Comparison of ENCODE assay signal across 2 cellular contexts in the genomic region with DNA sequence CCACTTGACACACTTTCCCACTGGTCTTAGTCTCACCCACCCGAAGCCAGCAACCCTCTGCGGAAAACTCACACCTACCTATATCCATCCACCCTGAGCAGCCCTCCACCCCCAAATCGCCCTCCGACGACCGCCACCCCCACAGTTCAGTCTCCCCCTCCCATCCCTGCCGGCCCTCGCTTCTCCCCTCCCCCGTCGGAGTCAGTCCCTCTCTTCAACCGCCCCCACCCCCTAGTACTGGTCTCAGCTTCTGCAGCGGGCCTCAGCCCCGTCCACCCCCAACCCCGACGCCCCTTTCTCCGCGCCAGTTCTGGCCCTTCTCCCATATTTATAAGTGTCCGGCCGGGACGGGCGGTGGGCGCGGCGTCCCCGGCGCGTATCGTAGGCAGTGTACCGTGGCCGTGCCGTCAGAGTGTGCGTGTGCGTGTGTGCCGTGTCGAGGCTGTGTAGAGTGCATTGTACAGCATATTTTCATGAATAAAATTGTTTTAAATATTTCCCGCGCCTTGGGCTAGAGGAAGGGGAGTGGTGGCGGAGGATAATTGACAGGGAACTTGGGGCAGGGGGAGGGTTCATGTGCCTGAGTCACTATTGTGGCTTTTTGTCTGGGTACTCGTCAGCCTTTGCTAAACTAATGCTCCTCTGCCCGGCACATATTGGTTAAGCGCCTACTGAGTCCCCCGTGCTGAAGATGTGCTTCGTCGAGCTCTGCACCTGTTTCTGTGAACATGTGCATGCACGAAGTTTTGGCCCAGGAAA.
TF ChIP-seq lines count a peak whose summit lies in the region.

No MANE protein-coding gene starts in this region.

TF ChIP-seq in SK-N-SH, 30 proteins besides CTCF, POLR2A, EP300 and RAD21 (continued from another document):
- TF ChIP-seq, protein P1, sequence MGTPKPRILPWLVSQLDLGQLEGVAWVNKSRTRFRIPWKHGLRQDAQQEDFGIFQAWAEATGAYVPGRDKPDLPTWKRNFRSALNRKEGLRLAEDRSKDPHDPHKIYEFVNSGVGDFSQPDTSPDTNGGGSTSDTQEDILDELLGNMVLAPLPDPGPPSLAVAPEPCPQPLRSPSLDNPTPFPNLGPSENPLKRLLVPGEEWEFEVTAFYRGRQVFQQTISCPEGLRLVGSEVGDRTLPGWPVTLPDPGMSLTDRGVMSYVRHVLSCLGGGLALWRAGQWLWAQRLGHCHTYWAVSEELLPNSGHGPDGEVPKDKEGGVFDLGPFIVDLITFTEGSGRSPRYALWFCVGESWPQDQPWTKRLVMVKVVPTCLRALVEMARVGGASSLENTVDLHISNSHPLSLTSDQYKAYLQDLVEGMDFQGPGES (IDR thresholded peaks at IDR 0.05; ENCODE audit: low read depth, low read length): no peak
- no peak for TF ChIP-seq MEF2A (IDR thresholded peaks at IDR 0.05; ENCODE audit: borderline replicate concordance, low read depth)
- no peak for TF ChIP-seq RFX5 (IDR thresholded peaks at IDR 0.05; ENCODE audit: low read length)
- TF ChIP-seq, protein P2, sequence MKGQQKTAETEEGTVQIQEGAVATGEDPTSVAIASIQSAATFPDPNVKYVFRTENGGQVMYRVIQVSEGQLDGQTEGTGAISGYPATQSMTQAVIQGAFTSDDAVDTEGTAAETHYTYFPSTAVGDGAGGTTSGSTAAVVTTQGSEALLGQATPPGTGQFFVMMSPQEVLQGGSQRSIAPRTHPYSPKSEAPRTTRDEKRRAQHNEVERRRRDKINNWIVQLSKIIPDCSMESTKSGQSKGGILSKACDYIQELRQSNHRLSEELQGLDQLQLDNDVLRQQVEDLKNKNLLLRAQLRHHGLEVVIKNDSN (IDR thresholded peaks at IDR 0.05; ENCODE audit: borderline replicate concordance, low read depth): no peak
- TF ChIP-seq GATA2 (CRISPR knock-in tag; IDR thresholded peaks at IDR 0.05): no peak
- TF ChIP-seq YY1 (IDR thresholded peaks at IDR 0.05; ENCODE audit: low read depth): no peak
- TF ChIP-seq SIN3A (IDR thresholded peaks at IDR 0.05; ENCODE audit: borderline replicate concordance, low read depth, low read length): no peak
- TF ChIP-seq CHD2 (IDR thresholded peaks at IDR 0.05; ENCODE audit: low read length, partially characterized antibody): no peak
- TF ChIP-seq TAF1 (IDR thresholded peaks at IDR 0.05; ENCODE audit: borderline replicate concordance, low read depth, low read length): no peak
- TF ChIP-seq NFIC (IDR thresholded peaks at IDR 0.05; ENCODE audit: borderline replicate concordance): no peak

TF ChIP-seq in SK-N-SH treated with all-trans-retinoic acid at 6 μM for 48 hours, 23 proteins besides CTCF, POLR2A, EP300 and RAD21 (continued from another document):
- TF ChIP-seq, protein P3, sequence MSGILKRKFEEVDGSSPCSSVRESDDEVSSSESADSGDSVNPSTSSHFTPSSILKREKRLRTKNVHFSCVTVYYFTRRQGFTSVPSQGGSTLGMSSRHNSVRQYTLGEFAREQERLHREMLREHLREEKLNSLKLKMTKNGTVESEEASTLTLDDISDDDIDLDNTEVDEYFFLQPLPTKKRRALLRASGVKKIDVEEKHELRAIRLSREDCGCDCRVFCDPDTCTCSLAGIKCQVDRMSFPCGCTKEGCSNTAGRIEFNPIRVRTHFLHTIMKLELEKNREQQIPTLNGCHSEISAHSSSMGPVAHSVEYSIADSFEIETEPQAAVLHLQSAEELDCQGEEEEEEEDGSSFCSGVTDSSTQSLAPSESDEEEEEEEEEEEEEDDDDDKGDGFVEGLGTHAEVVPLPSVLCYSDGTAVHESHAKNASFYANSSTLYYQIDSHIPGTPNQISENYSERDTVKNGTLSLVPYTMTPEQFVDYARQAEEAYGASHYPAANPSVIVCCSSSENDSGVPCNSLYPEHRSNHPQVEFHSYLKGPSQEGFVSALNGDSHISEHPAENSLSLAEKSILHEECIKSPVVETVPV (CRISPR knock-in tag; IDR thresholded peaks at IDR 0.05): no peak
- no peak for TF ChIP-seq ESRRG (CRISPR knock-in tag; IDR thresholded peaks at IDR 0.05)
- TF ChIP-seq ISL1 (CRISPR knock-in tag; IDR thresholded peaks at IDR 0.05): no peak
- TF ChIP-seq, protein P4, sequence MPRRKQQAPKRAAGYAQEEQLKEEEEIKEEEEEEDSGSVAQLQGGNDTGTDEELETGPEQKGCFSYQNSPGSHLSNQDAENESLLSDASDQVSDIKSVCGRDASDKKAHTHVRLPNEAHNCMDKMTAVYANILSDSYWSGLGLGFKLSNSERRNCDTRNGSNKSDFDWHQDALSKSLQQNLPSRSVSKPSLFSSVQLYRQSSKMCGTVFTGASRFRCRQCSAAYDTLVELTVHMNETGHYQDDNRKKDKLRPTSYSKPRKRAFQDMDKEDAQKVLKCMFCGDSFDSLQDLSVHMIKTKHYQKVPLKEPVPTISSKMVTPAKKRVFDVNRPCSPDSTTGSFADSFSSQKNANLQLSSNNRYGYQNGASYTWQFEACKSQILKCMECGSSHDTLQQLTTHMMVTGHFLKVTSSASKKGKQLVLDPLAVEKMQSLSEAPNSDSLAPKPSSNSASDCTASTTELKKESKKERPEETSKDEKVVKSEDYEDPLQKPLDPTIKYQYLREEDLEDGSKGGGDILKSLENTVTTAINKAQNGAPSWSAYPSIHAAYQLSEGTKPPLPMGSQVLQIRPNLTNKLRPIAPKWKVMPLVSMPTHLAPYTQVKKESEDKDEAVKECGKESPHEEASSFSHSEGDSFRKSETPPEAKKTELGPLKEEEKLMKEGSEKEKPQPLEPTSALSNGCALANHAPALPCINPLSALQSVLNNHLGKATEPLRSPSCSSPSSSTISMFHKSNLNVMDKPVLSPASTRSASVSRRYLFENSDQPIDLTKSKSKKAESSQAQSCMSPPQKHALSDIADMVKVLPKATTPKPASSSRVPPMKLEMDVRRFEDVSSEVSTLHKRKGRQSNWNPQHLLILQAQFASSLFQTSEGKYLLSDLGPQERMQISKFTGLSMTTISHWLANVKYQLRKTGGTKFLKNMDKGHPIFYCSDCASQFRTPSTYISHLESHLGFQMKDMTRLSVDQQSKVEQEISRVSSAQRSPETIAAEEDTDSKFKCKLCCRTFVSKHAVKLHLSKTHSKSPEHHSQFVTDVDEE (CRISPR knock-in tag; IDR thresholded peaks at IDR 0.05): no peak
- no peak for TF ChIP-seq ZC3H10 (CRISPR knock-in tag; IDR thresholded peaks at IDR 0.05)
- TF ChIP-seq, protein P5, sequence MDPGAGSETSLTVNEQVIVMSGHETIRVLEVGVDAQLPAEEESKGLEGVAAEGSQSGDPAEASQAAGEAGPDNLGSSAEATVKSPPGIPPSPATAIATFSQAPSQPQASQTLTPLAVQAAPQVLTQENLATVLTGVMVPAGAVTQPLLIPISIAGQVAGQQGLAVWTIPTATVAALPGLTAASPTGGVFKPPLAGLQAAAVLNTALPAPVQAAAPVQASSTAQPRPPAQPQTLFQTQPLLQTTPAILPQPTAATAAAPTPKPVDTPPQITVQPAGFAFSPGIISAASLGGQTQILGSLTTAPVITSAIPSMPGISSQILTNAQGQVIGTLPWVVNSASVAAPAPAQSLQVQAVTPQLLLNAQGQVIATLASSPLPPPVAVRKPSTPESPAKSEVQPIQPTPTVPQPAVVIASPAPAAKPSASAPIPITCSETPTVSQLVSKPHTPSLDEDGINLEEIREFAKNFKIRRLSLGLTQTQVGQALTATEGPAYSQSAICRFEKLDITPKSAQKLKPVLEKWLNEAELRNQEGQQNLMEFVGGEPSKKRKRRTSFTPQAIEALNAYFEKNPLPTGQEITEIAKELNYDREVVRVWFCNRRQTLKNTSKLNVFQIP (CRISPR knock-in tag; IDR thresholded peaks at IDR 0.05; ENCODE audit: borderline replicate concordance, low read depth): no peak
- no peak for TF ChIP-seq GLIS3 (CRISPR knock-in tag; IDR thresholded peaks at IDR 0.05)
- TF ChIP-seq BACH2 (CRISPR knock-in tag; IDR thresholded peaks at IDR 0.05; ENCODE audit: borderline replicate concordance): no peak
- TF ChIP-seq ZFP3 (CRISPR knock-in tag; IDR thresholded peaks at IDR 0.05): no peak
- TF ChIP-seq SNAI2 (CRISPR knock-in tag; IDR thresholded peaks at IDR 0.05): no peak
- no peak for TF ChIP-seq ZNF8 (CRISPR knock-in tag; IDR thresholded peaks at IDR 0.05)
- no peak for TF ChIP-seq CSDC2 (CRISPR knock-in tag; IDR thresholded peaks at IDR 0.05)
